9 cellular contexts compared by ENCODE assay signal in genomic region chr16:67943619-67944503, GRCh38. TPM values are rescaled to one million over a fixed set of nuclear protein-coding genes. Genes with fewer than 3 reads are reported as not detected.
A peak's percentile ranks its signal among the peaks of the same experiment; 100 is the strongest.
DNase-seq lines count a peak whose midpoint lies in the region; ATAC-seq and TF ChIP-seq lines count a peak whose summit lies in the region.
"Had no signal": no experiment of that assay in that cellular context is flagged by ENCODE, and none has a peak within 500 bp of the region (broad histone marks: within the 10 kb centered on the region; RNA-seq: fewer than 3 reads in every experiment).

A gene with protein sequence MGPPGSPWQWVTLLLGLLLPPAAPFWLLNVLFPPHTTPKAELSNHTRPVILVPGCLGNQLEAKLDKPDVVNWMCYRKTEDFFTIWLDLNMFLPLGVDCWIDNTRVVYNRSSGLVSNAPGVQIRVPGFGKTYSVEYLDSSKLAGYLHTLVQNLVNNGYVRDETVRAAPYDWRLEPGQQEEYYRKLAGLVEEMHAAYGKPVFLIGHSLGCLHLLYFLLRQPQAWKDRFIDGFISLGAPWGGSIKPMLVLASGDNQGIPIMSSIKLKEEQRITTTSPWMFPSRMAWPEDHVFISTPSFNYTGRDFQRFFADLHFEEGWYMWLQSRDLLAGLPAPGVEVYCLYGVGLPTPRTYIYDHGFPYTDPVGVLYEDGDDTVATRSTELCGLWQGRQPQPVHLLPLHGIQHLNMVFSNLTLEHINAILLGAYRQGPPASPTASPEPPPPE (minus strand): TSS chr16:67944120. CDS start chr16:67944101, 19 bp downstream.

- DNase-seq in C1 segment of cervical spinal cord (lab: John Stamatoyannopoulos, UW) = peak in 13 of 14 donors; percentile 25 to 88 (median 75)
- DNase-seq in activated CD8-positive, alpha-beta T cell treated with anti-CD3 and anti-CD28 coated beads for 36 hours = no peak
- no peak for DNase-seq in glomerular endothelial cell (ENCODE audit: extremely low read depth, low read depth, low spot score)
- no peak for DNase-seq in omental fat pad (ENCODE audit: low spot score)
- DNase-seq: activated gamma-delta T cell treated with Interleukin-2 at 50 U/mL for 16 hours had no signal

- no peak for TF ChIP-seq CTCF in activated CD8-positive, alpha-beta T cell treated with anti-CD3 and anti-CD28 coated beads for 36 hours (IDR thresholded peaks at IDR 0.05)
- no peak for TF ChIP-seq CTCF in omental fat pad (IDR thresholded peaks at IDR 0.05)

- peaks cover 28% of the 10 kb centered on the region for H3K4me1 Mint-ChIP-seq in activated CD8-positive, alpha-beta T cell treated with anti-CD3 and anti-CD28 coated beads for 36 hours (ENCODE audit: low read depth)

- H3K27me3 Mint-ChIP-seq in activated CD8-positive, alpha-beta T cell treated with anti-CD3 and anti-CD28 coated beads for 36 hours = no peaks in the 10 kb centered on the region

- no peak within 1 kb of the TSS for H3K27ac Mint-ChIP-seq in activated CD8-positive, alpha-beta T cell treated with anti-CD3 and anti-CD28 coated beads for 36 hours

- intact Hi-C loops in activated CD8-positive, alpha-beta T cell treated with anti-CD3 and anti-CD28 coated beads for 36 hours (cut with micrococcal nuclease) = no loop called here

- POLR2A ChIA-PET in activated CD8-positive, alpha-beta T cell treated with anti-CD3 and anti-CD28 coated beads for 36 hours (lab: Charles Lee) = interaction anchor here (0.6 to 1.2 kb wide), 2 partner anchors 10 to 85 kb away, joined by 3 to 4 read pairs; no protein-coding TSS in a partner anchor

- ATAC-seq in activated CD8-positive, alpha-beta T cell treated with anti-CD3 and anti-CD28 coated beads for 36 hours = no peak
- ATAC-seq in omental fat pad (ENCODE audit: low FRiP score) (peak; percentile 57), GM21717 (IDR thresholded peaks at IDR 0.05; ENCODE audit: unreplicated experiment) (no peak), HG02840 (IDR thresholded peaks at IDR 0.05; ENCODE audit: low FRiP score, unreplicated experiment) (no peak), GM19351 (IDR thresholded peaks at IDR 0.05; ENCODE audit: unreplicated experiment) (no peak), GM19452 (IDR thresholded peaks at IDR 0.05; ENCODE audit: unreplicated experiment) (no peak)

- CTCF ChIA-PET in activated CD8-positive, alpha-beta T cell treated with anti-CD3 and anti-CD28 coated beads for 36 hours (lab: Charles Lee) = no interaction called here

- H3K4me3 Mint-ChIP-seq in activated CD8-positive, alpha-beta T cell treated with anti-CD3 and anti-CD28 coated beads for 36 hours = no peak within 1 kb of the TSS

- H3K9me3 Mint-ChIP-seq in activated CD8-positive, alpha-beta T cell treated with anti-CD3 and anti-CD28 coated beads for 36 hours = no peaks in the 10 kb centered on the region

- H3K36me3 Mint-ChIP-seq in activated CD8-positive, alpha-beta T cell treated with anti-CD3 and anti-CD28 coated beads for 36 hours (ENCODE audit: low read depth) = peaks cover 24% of the 10 kb centered on the region

RNA-seq across cellular contexts. Expression of the gene that starts here (rescaled TPM):
- 10 to 100 TPM; 10.6 to 14.3 TPM for total RNA-seq in activated CD8-positive, alpha-beta T cell treated with anti-CD3 and anti-CD28 coated beads for 36 hours
- 8.0 and 20.0 TPM in 2 replicates for total RNA-seq in glomerular endothelial cell
- total RNA-seq in omental fat pad = 10 to 100 TPM in 3 of 4 donors, 1 to 10 TPM in 1; 7.7 to 52.2 (median 13.0) TPM

Comparison
In these comparisons a context has a peak if more than half of its experiments do, and no peak if none do; other contexts are left out.
1. DNase-seq: peak in C1 segment of cervical spinal cord (13 of 14); none in activated CD8-positive, alpha-beta T cell treated with anti-CD3 and anti-CD28 coated beads for 36 hours (single experiment), glomerular endothelial cell (single experiment) and omental fat pad (single experiment).